20 cellular contexts compared by ENCODE assay signal in genomic region chr3:38545983-38546382, GRCh38.
"Had no signal": no experiment of that assay in that cellular context is flagged by ENCODE, and none has a peak within 500 bp of the region (broad histone marks: within the 10 kb centered on the region; RNA-seq: fewer than 3 reads in every experiment).

No MANE protein-coding gene starts in this region.

- DNase-seq: activated B cell treated with CpG ODN at 0.5 μM for 24 hours; activated CD8-positive, alpha-beta memory T cell treated with anti-CD3 and anti-CD28 coated beads, Interleukin-2, amount 50 U/mL, for 4 hours; activated naive CD8-positive, alpha-beta T cell treated with anti-CD3 and anti-CD28 coated beads, Interleukin-2, amount 50 U/mL, for 24 hours; activated T-cell treated with anti-CD3 and anti-CD28 coated beads, Interleukin-2, amount 50 U/mL, for 24 hours; amygdala; central memory CD4-positive, alpha-beta T cell; dermis blood vessel endothelial cell; effector CD8-positive, alpha-beta T cell; left colon; midbrain; natural killer cell; posterior cingulate gyrus; right lobe of liver; small intestine; stimulated activated CD4-positive, alpha-beta T cell treated with anti-CD3 and anti-CD28 coated beads, Interleukin-1b, Interleukin-23, amount 100 ng/mL, for 48 hours; stimulated activated CD4-positive, alpha-beta T cell treated with anti-CD3 and anti-CD28 coated beads, Interleukin-4, amount 100 ng/mL, for 4 hours; stimulated activated naive B cell treated with anti-CD40 and anti-IgM and Interleukin-4, amounts not matched to agents 10 μg/mL and 1 μg/mL and 100 μg/mL, for 72 hours; stomach; T-helper 1 cell; tibial artery had no signal

- ATAC-seq: activated naive CD8-positive, alpha-beta T cell treated with anti-CD3 and anti-CD28 coated beads, Interleukin-2, amount 50 U/mL, for 24 hours; left colon; natural killer cell; right lobe of liver; stimulated activated naive B cell treated with anti-CD40 and anti-IgM and Interleukin-4, amounts not matched to agents 10 μg/mL and 1 μg/mL and 100 μg/mL, for 72 hours had no signal
